Comparison of ENCODE assay signal across 9 cellular contexts in genomic region chr19:54201172-54201701, GRCh38. TPM values are rescaled to one million over a fixed set of nuclear protein-coding genes. Genes with fewer than 3 reads are reported as not detected.
DNase-seq lines count a peak whose midpoint lies in the region; ATAC-seq and TF ChIP-seq lines count a peak whose summit lies in the region.
"Had no signal": no experiment of that assay in that cellular context is flagged by ENCODE, and none has a peak within 500 bp of the region (broad histone marks: within the 10 kb centered on the region; RNA-seq: fewer than 3 reads in every experiment).

No MANE protein-coding gene starts in this region.

- DNase-seq in CD14-positive monocyte (ENCODE audit: low spot score) (no peak), MG63 (no peak), nephron progenitor cell (no peak), pons (ENCODE audit: low spot score) (no peak), NCI-H82 (lab: John Stamatoyannopoulos, UW) (no peak)

- peak overlapping the region; percentile 100 for H3K4me3 Mint-ChIP-seq in CD14-positive monocyte
- H3K4me3 Mint-ChIP-seq in nephron progenitor cell = peak overlapping the region; percentile 94

- peaks cover 0 to 4% (median 0%) of the 10 kb centered on the region in 7 donors for H3K9me3 Mint-ChIP-seq in CD14-positive monocyte
- no peaks in the 10 kb centered on the region for H3K9me3 Mint-ChIP-seq in nephron progenitor cell

- H3K36me3 ChIP-seq in MG63 (peaks cover 56% of the 10 kb centered on the region), duodenal mucosa (ENCODE audit: control insufficient read depth in 1 of 2, insufficient read depth in 2 of 2, low read length in 2 of 2) (peaks cover 28 to 49% of the 10 kb centered on the region in 2 donors)

- H3K27ac ChIP-seq in duodenal mucosa (ENCODE audit: low read depth, low read length) = peak overlapping the region; percentile 92

- H3K4me3 ChIP-seq in MG63 = peak overlapping the region; percentile 82
- H3K4me3 ChIP-seq in duodenal mucosa (ENCODE audit: low read depth in 1 of 2, low read length in 2 of 2) = peak overlapping the region; percentile 78 to 95

- H3K36me3 Mint-ChIP-seq in CD14-positive monocyte = peaks cover 64 to 68% of the 10 kb centered on the region in 2 donors
- peaks cover 63% of the 10 kb centered on the region for H3K36me3 Mint-ChIP-seq in nephron progenitor cell (ENCODE audit: low read depth)

- H3K9me3 ChIP-seq in MG63 = no peaks in the 10 kb centered on the region
- no peaks in the 10 kb centered on the region for H3K9me3 ChIP-seq in duodenal mucosa (ENCODE audit: control insufficient read depth in 1 of 2, low read length in 2 of 2)

- H3K27me3 Mint-ChIP-seq in CD14-positive monocyte (ENCODE audit: low read depth in 3 of 3) (no peaks in the 10 kb centered on the region), nephron progenitor cell (ENCODE audit: low read depth, poor library complexity) (peaks cover 8% of the 10 kb centered on the region)

- intact Hi-C loops in CD14-positive monocyte (cut with micrococcal nuclease) = loop anchor here in 1 of 2 donors (5.0 kb wide), 1 partner anchor 34 kb away; no protein-coding TSS in a partner anchor

- peaks cover 51% of the 10 kb centered on the region for H3K4me1 Mint-ChIP-seq in CD14-positive monocyte
- peaks cover 60% of the 10 kb centered on the region for H3K4me1 Mint-ChIP-seq in nephron progenitor cell

- ATAC-seq in GM21526 (IDR thresholded peaks at IDR 0.05; ENCODE audit: low FRiP score, unreplicated experiment) (no peak), HG03095 (IDR thresholded peaks at IDR 0.05; ENCODE audit: unreplicated experiment) (no peak)

- H3K9ac ChIP-seq in duodenal mucosa (ENCODE audit: low read depth in 1 of 2, low read length in 2 of 2) = peak overlapping the region; percentile 85 to 97

- H3K27ac Mint-ChIP-seq in CD14-positive monocyte (peak overlapping the region; percentile 99 to 100 (median 100)), nephron progenitor cell (peak overlapping the region; percentile 100)

- H3K27me3 ChIP-seq in MG63 (no peaks in the 10 kb centered on the region), duodenal mucosa (ENCODE audit: control insufficient read depth in 1 of 2, insufficient read depth in 2 of 2, low read length in 2 of 2) (no peaks in the 10 kb centered on the region)

- TF ChIP-seq CTCF in CD14-positive monocyte (IDR thresholded peaks at IDR 0.05) (no peak), nephron progenitor cell (IDR thresholded peaks at IDR 0.05) (no peak)

- peaks cover 42 to 53% of the 10 kb centered on the region in 2 donors for H3K4me1 ChIP-seq in duodenal mucosa (ENCODE audit: control insufficient read depth in 1 of 2, insufficient read depth in 2 of 2, low read length in 2 of 2)

RNA-seq across cellular contexts. Expression of gene RPS9, which starts 0.6 kb away (rescaled TPM):
- polyA plus RNA-seq in CD14-positive monocyte = 100 to 1,000 TPM; 756 to 983 TPM
- total RNA-seq in MG63 (2014; rRNA removed; shearing (Covaris generic); ENCODE audit: low replicate concordance) = 3,013 and 3,637 TPM in 2 replicates

RNA-seq across cellular contexts. Expression of gene TSEN34, which starts 10.1 kb away (rescaled TPM):
- polyA plus RNA-seq in CD14-positive monocyte = 100 to 1,000 TPM; 109 to 125 TPM
- total RNA-seq in MG63 (2014; rRNA removed; shearing (Covaris generic); ENCODE audit: low replicate concordance) = 68.7 and 103 TPM in 2 replicates

RNA-seq across cellular contexts. Expression of gene MBOAT7, which starts 11.9 kb away (rescaled TPM):
- 100 to 1,000 TPM in 1 of 2 donors, 10 to 100 TPM in 1; 84.0 to 115 TPM for polyA plus RNA-seq in CD14-positive monocyte
- 15.7 and 43.2 TPM in 2 replicates for total RNA-seq in MG63 (2014; rRNA removed; shearing (Covaris generic); ENCODE audit: low replicate concordance)

RNA-seq across cellular contexts. Expression of gene LILRB3, which starts 21.6 kb away (rescaled TPM):
- 100 to 1,000 TPM in 1 of 2 donors, 10 to 100 TPM in 1; 62.9 to 104 TPM for polyA plus RNA-seq in CD14-positive monocyte
- not detected in 2 replicates for total RNA-seq in MG63 (2014; rRNA removed; shearing (Covaris generic); ENCODE audit: low replicate concordance)
- total RNA-seq: dermis microvascular lymphatic vessel endothelial cell had no signal

RNA-seq across cellular contexts. Expression of gene TMC4, which starts 28.3 kb away (rescaled TPM):
- 1 to 10 TPM; 1.5 to 2.5 TPM for polyA plus RNA-seq in CD14-positive monocyte
- total RNA-seq in MG63 (2014; rRNA removed; shearing (Covaris generic); ENCODE audit: low replicate concordance) = not detected in 2 replicates
- total RNA-seq: dermis microvascular lymphatic vessel endothelial cell had no signal
